Comparison of ENCODE assay signal across 23 cellular contexts in the genomic region with DNA sequence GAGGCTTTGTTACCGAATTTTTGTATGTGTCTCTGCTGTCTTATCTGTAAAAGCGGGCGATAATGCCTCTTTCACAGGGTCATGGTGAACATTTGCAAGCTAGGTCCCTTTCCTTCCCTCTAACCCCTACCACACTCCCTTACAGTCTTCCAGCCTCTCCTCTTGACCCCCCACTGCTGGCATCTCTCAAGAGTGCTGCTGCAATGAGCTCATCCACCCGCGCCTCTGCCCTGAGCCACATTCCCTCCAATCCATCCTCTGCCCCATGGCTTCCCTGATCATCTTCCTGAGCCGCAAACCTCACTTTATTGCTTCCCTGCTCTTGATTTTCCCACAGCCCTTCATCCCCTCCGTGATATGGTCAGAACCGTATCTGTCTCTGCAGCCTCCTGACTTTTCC.
"Had no signal": no experiment of that assay in that cellular context is flagged by ENCODE, and none has a peak within 500 bp of the region (broad histone marks: within the 10 kb centered on the region; RNA-seq: fewer than 3 reads in every experiment).

No MANE protein-coding gene starts in this region.

- H3K4me1 Mint-ChIP-seq: activated B cell treated with CpG ODN at 0.5 μM for 24 hours; stimulated activated naive B cell treated with anti-CD40 and anti-IgM and Interleukin-4, amounts not matched to agents 10 μg/mL and 1 μg/mL and 100 μg/mL, for 72 hours had no signal

- H3K27ac ChIP-seq: epithelial cell of prostate, heart left ventricle, parathyroid adenoma, right lobe of liver, upper lobe of right lung had no signal

- H3K9me3 ChIP-seq: heart left ventricle, right lobe of liver, upper lobe of right lung had no signal

- H3K4me3 Mint-ChIP-seq: activated B cell treated with CpG ODN at 0.5 μM for 24 hours; stimulated activated naive B cell treated with anti-CD40 and anti-IgM and Interleukin-4, amounts not matched to agents 10 μg/mL and 1 μg/mL and 100 μg/mL, for 72 hours had no signal

- H3K27me3 ChIP-seq: right lobe of liver, upper lobe of right lung had no signal

- H3K27me3 Mint-ChIP-seq: activated B cell treated with CpG ODN at 0.5 μM for 24 hours; stimulated activated naive B cell treated with anti-CD40 and anti-IgM and Interleukin-4, amounts not matched to agents 10 μg/mL and 1 μg/mL and 100 μg/mL, for 72 hours had no signal

- H3K4me1 ChIP-seq: heart left ventricle, parathyroid adenoma, right lobe of liver, upper lobe of right lung had no signal

- H3K4me3 ChIP-seq: heart left ventricle, right lobe of liver, smooth muscle cell, upper lobe of right lung had no signal

- H3K36me3 Mint-ChIP-seq: stimulated activated naive B cell treated with anti-CD40 and anti-IgM and Interleukin-4, amounts not matched to agents 10 μg/mL and 1 μg/mL and 100 μg/mL, for 72 hours had no signal

- H3K36me3 ChIP-seq: heart left ventricle, right lobe of liver, upper lobe of right lung had no signal

- DNase-seq: activated B cell treated with CpG ODN at 0.5 μM for 24 hours; activated CD4-positive, alpha-beta T cell treated with anti-CD3 and anti-CD28 coated beads for 4 hours; activated CD4-positive, alpha-beta T cell treated with anti-CD3 and anti-CD28 coated beads, Interleukin-2, amount 50 U/mL, for 48 hours; activated naive CD4-positive, alpha-beta T cell treated with anti-CD3 and anti-CD28 coated beads, Interleukin-2, amount 50 U/mL, for 16 hours; activated T-cell treated with anti-CD3 and anti-CD28 coated beads, Interleukin-2, amount 50 U/mL, for 48 hours; amniotic stem cell; cerebellar nuclear complex; cortex of kidney; heart left ventricle; islet precursor cell; left cardiac atrium; nucleus accumbens; stimulated activated CD4-positive, alpha-beta T cell treated with anti-CD3 and anti-CD28 coated beads, Interleukin-2, amount 100 ng/mL, for 48 hours; stimulated activated CD8-positive, alpha-beta memory T cell treated with anti-CD3 and anti-CD28 coated beads, Interleukin-4, amount 100 ng/mL, for 48 hours; stimulated activated naive B cell treated with anti-CD40 and anti-IgM and Interleukin-4, amounts not matched to agents 10 μg/mL and 1 μg/mL and 100 μg/mL, for 72 hours; T-helper 1 cell; T1000; upper lobe of right lung had no signal

- H3K27ac Mint-ChIP-seq: activated B cell treated with CpG ODN at 0.5 μM for 24 hours; stimulated activated naive B cell treated with anti-CD40 and anti-IgM and Interleukin-4, amounts not matched to agents 10 μg/mL and 1 μg/mL and 100 μg/mL, for 72 hours had no signal

- ATAC-seq: heart left ventricle; left cardiac atrium; right lobe of liver; SK-N-SH treated with all-trans-retinoic acid at 6 μM for 48 hours; stimulated activated naive B cell treated with anti-CD40 and anti-IgM and Interleukin-4, amounts not matched to agents 10 μg/mL and 1 μg/mL and 100 μg/mL, for 72 hours; upper lobe of right lung had no signal
